33 cellular contexts compared by ENCODE assay signal in genomic region chr2:161557538-161557937, GRCh38.
"Had no signal": no experiment of that assay in that cellular context is flagged by ENCODE, and none has a peak within 500 bp of the region (broad histone marks: within the 10 kb centered on the region; RNA-seq: fewer than 3 reads in every experiment).

No MANE protein-coding gene starts in this region.

- FAIRE-seq: astrocyte, TTC549 had no signal

- DNase-seq: activated B cell treated with CpG ODN at 0.5 μM for 24 hours; activated CD4-positive, alpha-beta memory T cell treated with anti-CD3 and anti-CD28 coated beads for 36 hours; activated CD4-positive, alpha-beta T cell treated with anti-CD3 and anti-CD28 coated beads for 4 hours; activated CD4-positive, alpha-beta T cell treated with anti-CD3 and anti-CD28 coated beads, Interleukin-2, amount 10 ng/mL, durations not matched to agents 24 days and 14 days; activated CD4-positive, alpha-beta T cell treated with anti-CD3 and anti-CD28 coated beads, Interleukin-2, amount 50 U/mL, for 1 hour; activated CD4-positive, alpha-beta T cell treated with anti-CD3 and anti-CD28 coated beads, Interleukin-2, amount 50 U/mL, for 4 hours; activated CD4-positive, CD25-positive, alpha-beta regulatory T cell treated with anti-CD3 and anti-CD28 coated beads, Interleukin-2, amount 50 U/mL, for 72 hours; activated CD8-positive, alpha-beta memory T cell treated with anti-CD3 and anti-CD28 coated beads, Interleukin-2, amount 50 U/mL, for 4 hours; activated CD8-positive, alpha-beta T cell treated with anti-CD3 and anti-CD28 coated beads for 36 hours; activated effector memory CD4-positive, alpha-beta T cell treated with anti-CD3 and anti-CD28 coated beads, Interleukin-2, amount 50 U/mL, for 16 hours; activated gamma-delta T cell treated with Interleukin-2 at 50 U/mL for 16 hours; activated naive CD4-positive, alpha-beta T cell; activated naive CD4-positive, alpha-beta T cell treated with anti-CD3 and anti-CD28 coated beads for 36 hours; activated naive CD4-positive, alpha-beta T cell treated with anti-CD3 and anti-CD28 coated beads, Interleukin-2, amount 50 U/mL, for 16 hours; activated naive CD8-positive, alpha-beta T cell treated with anti-CD3 and anti-CD28 coated beads for 36 hours; activated T-cell treated with anti-CD3 and anti-CD28 coated beads for 4 hours; activated T-cell treated with anti-CD3 and anti-CD28 coated beads, Interleukin-2, amount 50 U/mL, for 1 hour; activated T-cell treated with anti-CD3 and anti-CD28 coated beads, Interleukin-2, amount 50 U/mL, for 4 hours; activated T-cell treated with anti-CD3 and anti-CD28 coated beads, Interleukin-2, amount 50 U/mL, for 72 hours; adrenal gland; amniotic stem cell; aorta; body of pancreas; brain microvascular endothelial cell; central memory CD4-positive, alpha-beta T cell; T-helper 2 cell; T-helper 9 cell had no signal

- H3K36me3 ChIP-seq: adrenal gland, brain microvascular endothelial cell, breast epithelium had no signal

- H3K4me3 ChIP-seq: adrenal gland, body of pancreas, breast epithelium had no signal

- H3K4me1 ChIP-seq: adrenal gland, body of pancreas, breast epithelium had no signal

- H3K27ac ChIP-seq: adrenal gland, body of pancreas, brain microvascular endothelial cell, breast epithelium, VCaP had no signal

- ATAC-seq: activated CD8-positive, alpha-beta T cell treated with anti-CD3 and anti-CD28 coated beads for 36 hours; activated naive CD4-positive, alpha-beta T cell treated with anti-CD3 and anti-CD28 coated beads, Interleukin-2, amount 50 U/mL, for 72 hours; activated T-cell treated with anti-CD3 and anti-CD28 coated beads, Interleukin-2, amount 50 U/mL, for 4 hours; activated T-cell treated with anti-CD3 and anti-CD28 coated beads, Interleukin-2, amount 50 U/mL, for 72 hours; activated T-helper 17 cell treated with anti-CD3 and anti-CD28 coated beads, Interleukin-2, amount 50 U/mL, for 72 hours; body of pancreas had no signal

- H3K9me3 ChIP-seq: adrenal gland, body of pancreas had no signal
